ENCODE assay signal across 11 cellular contexts in genomic region chr7:158814637-158815036, GRCh38. TPM values are rescaled to one million over a fixed set of nuclear protein-coding genes. Genes with fewer than 3 reads are reported as not detected.
DNase-seq lines count a peak whose midpoint lies in the region; ATAC-seq and TF ChIP-seq lines count a peak whose summit lies in the region.
"Had no signal": no experiment of that assay in that cellular context is flagged by ENCODE, and none has a peak within 500 bp of the region (broad histone marks: within the 10 kb centered on the region; RNA-seq: fewer than 3 reads in every experiment).

No MANE protein-coding gene starts in this region.

- peak overlapping the region; percentile 92 for H3K27ac Mint-ChIP-seq in activated CD8-positive, alpha-beta memory T cell treated with anti-CD3 and anti-CD28 coated beads, Interleukin-2, amount 10 ng/mL, durations not matched to agents 7 days and 5 days
- H3K27ac Mint-ChIP-seq: dendritic cell treated with granulocyte-macrophage colony-stimulating factor and Interleukin-4, amounts not matched to agents 40 ng/mL and 50 ng/mL, for 4 days had no signal

- no peak for ATAC-seq in left cardiac atrium
- peak; percentile 13 for ATAC-seq in activated CD8-positive, alpha-beta memory T cell treated with anti-CD3 and anti-CD28 coated beads, Interleukin-2, amount 10 ng/mL, durations not matched to agents 7 days and 5 days
- no peak for ATAC-seq in left lung
- no peak for ATAC-seq in upper lobe of left lung (ENCODE audit: low FRiP score in 2 of 2)
- ATAC-seq in lower lobe of right lung = no peak
- ATAC-seq in GM21717 (IDR thresholded peaks at IDR 0.05; ENCODE audit: unreplicated experiment) = no peak

- no peaks in the 10 kb centered on the region for H3K9me3 Mint-ChIP-seq in activated CD8-positive, alpha-beta memory T cell treated with anti-CD3 and anti-CD28 coated beads, Interleukin-2, amount 10 ng/mL, durations not matched to agents 7 days and 5 days (ENCODE audit: low read depth)
- H3K9me3 Mint-ChIP-seq: dendritic cell treated with granulocyte-macrophage colony-stimulating factor and Interleukin-4, amounts not matched to agents 40 ng/mL and 50 ng/mL, for 4 days had no signal

- DNase-seq in right atrium auricular region (ENCODE audit: low spot score) (no peak), left cardiac atrium (no peak), left lung (no peak), upper lobe of left lung (no peak), NCI-H187 (lab: John Stamatoyannopoulos, UW) (no peak), lower lobe of right lung (no peak)
- peak; percentile 68 for DNase-seq in activated CD8-positive, alpha-beta memory T cell treated with anti-CD3 and anti-CD28 coated beads, Interleukin-2, amount 10 ng/mL, durations not matched to agents 7 days and 5 days
- DNase-seq: DMS79, retina had no signal

- peak overlapping the region; percentile 96 to 98 for H3K27ac ChIP-seq in right atrium auricular region
- peak overlapping the region; percentile 8 to 94 for H3K27ac ChIP-seq in left lung
- peak overlapping the region; percentile 3 to 88 (median 23) for H3K27ac ChIP-seq in upper lobe of left lung
- H3K27ac ChIP-seq in lower lobe of right lung = no peak overlapping the region

- no peak for TF ChIP-seq POLR2A in upper lobe of left lung (IDR thresholded peaks at IDR 0.05)

- peaks cover 0 to 91% of the 10 kb centered on the region in 2 donors for H3K4me1 ChIP-seq in right atrium auricular region
- peaks cover 47 to 85% of the 10 kb centered on the region in 2 donors for H3K4me1 ChIP-seq in left lung
- peaks cover 55 to 81% (median 66%) of the 10 kb centered on the region in 4 donors for H3K4me1 ChIP-seq in upper lobe of left lung
- peaks cover 93% of the 10 kb centered on the region for H3K4me1 ChIP-seq in lower lobe of right lung

- TF ChIP-seq CTCF in right atrium auricular region (IDR thresholded peaks at IDR 0.05) (no peak), left lung (IDR thresholded peaks at IDR 0.05) (no peak), upper lobe of left lung (IDR thresholded peaks at IDR 0.05) (no peak), lower lobe of right lung (IDR thresholded peaks at IDR 0.05) (no peak)

- H3K4me3 Mint-ChIP-seq in activated CD8-positive, alpha-beta memory T cell treated with anti-CD3 and anti-CD28 coated beads, Interleukin-2, amount 10 ng/mL, durations not matched to agents 7 days and 5 days = peak overlapping the region; percentile 23
- H3K4me3 Mint-ChIP-seq: dendritic cell treated with granulocyte-macrophage colony-stimulating factor and Interleukin-4, amounts not matched to agents 40 ng/mL and 50 ng/mL, for 4 days had no signal

- H3K9me3 ChIP-seq in right atrium auricular region (no peaks in the 10 kb centered on the region), left lung (no peaks in the 10 kb centered on the region), upper lobe of left lung (no peaks in the 10 kb centered on the region), lower lobe of right lung (no peaks in the 10 kb centered on the region)

- H3K36me3 Mint-ChIP-seq in activated CD8-positive, alpha-beta memory T cell treated with anti-CD3 and anti-CD28 coated beads, Interleukin-2, amount 10 ng/mL, durations not matched to agents 7 days and 5 days = peaks cover 26% of the 10 kb centered on the region

- TF ChIP-seq EP300 in upper lobe of left lung (IDR thresholded peaks at IDR 0.05) = no peak

- no peaks in the 10 kb centered on the region for H3K27me3 ChIP-seq in right atrium auricular region
- H3K27me3 ChIP-seq in left lung = no peaks in the 10 kb centered on the region
- H3K27me3 ChIP-seq in upper lobe of left lung = no peaks in the 10 kb centered on the region
- H3K27me3 ChIP-seq in lower lobe of right lung (ENCODE audit: low read depth) = no peaks in the 10 kb centered on the region

- intact Hi-C loops in left cardiac atrium (cut with DNase I) = loop anchor here in 1 of 2 donors (5.0 kb wide), 1 partner anchor 48 kb away; no protein-coding TSS in a partner anchor
- intact Hi-C loops in left lung (cut with DNase I) = no loop called here
- intact Hi-C loops in lower lobe of right lung (cut with DNase I) = no loop called here

- H3K27me3 Mint-ChIP-seq in activated CD8-positive, alpha-beta memory T cell treated with anti-CD3 and anti-CD28 coated beads, Interleukin-2, amount 10 ng/mL, durations not matched to agents 7 days and 5 days = no peaks in the 10 kb centered on the region
- H3K27me3 Mint-ChIP-seq: dendritic cell treated with granulocyte-macrophage colony-stimulating factor and Interleukin-4, amounts not matched to agents 40 ng/mL and 50 ng/mL, for 4 days had no signal

- H3K36me3 ChIP-seq in right atrium auricular region (no peaks in the 10 kb centered on the region), left lung (peaks cover 0 to 5% of the 10 kb centered on the region in 2 donors), upper lobe of left lung (no peaks in the 10 kb centered on the region), lower lobe of right lung (no peaks in the 10 kb centered on the region)

- 97% methylated on average over 2 of the region's 2 CpGs; no CpG with 5 or more reads in 1 of the 2 donors for WGBS in upper lobe of left lung, 2 donors

- no peak overlapping the region for H3K4me3 ChIP-seq in right atrium auricular region
- no peak overlapping the region for H3K4me3 ChIP-seq in left lung
- H3K4me3 ChIP-seq in upper lobe of left lung = no peak overlapping the region
- no peak overlapping the region for H3K4me3 ChIP-seq in lower lobe of right lung

- CTCF ChIA-PET in activated CD8-positive, alpha-beta memory T cell treated with anti-CD3 and anti-CD28 coated beads, Interleukin-2, amount 10 ng/mL, durations not matched to agents 7 days and 5 days (lab: Charles Lee) = interaction anchor here (0.9 to 1.6 kb wide), 2 partner anchors 13 to 33 kb away, joined by 3 read pairs; no protein-coding TSS in a partner anchor

- H3K4me1 Mint-ChIP-seq in activated CD8-positive, alpha-beta memory T cell treated with anti-CD3 and anti-CD28 coated beads, Interleukin-2, amount 10 ng/mL, durations not matched to agents 7 days and 5 days = peaks cover 96% of the 10 kb centered on the region

RNA-seq across cellular contexts. Expression of gene ESYT2, which starts 14.7 kb away (rescaled TPM):
- 10 to 100 TPM; 60.0 to 75.9 TPM for total RNA-seq in right atrium auricular region
- 10 to 100 TPM; 46.5 to 79.3 TPM for total RNA-seq in left cardiac atrium
- 10 to 100 TPM; 79.8 to 86.0 TPM for total RNA-seq in activated CD8-positive, alpha-beta memory T cell treated with anti-CD3 and anti-CD28 coated beads, Interleukin-2, amount 10 ng/mL, durations not matched to agents 7 days and 5 days
- total RNA-seq in left lung = 10 to 100 TPM; 69.7 to 75.7 TPM
- 100 to 1,000 TPM in 2 of 6 donors, 10 to 100 TPM in 4; 60.7 to 115 (median 74.7) TPM for total RNA-seq in upper lobe of left lung
- 55.5 TPM for total RNA-seq in lower lobe of right lung

RNA-seq across cellular contexts. Expression of gene DYNC2I1, which starts 41.7 kb away (rescaled TPM):
- total RNA-seq in right atrium auricular region (10 to 100 TPM; 13.8 to 18.1 TPM), left cardiac atrium (10 to 100 TPM; 22.0 to 33.5 TPM), left lung (10 to 100 TPM; 10.8 to 17.3 TPM), upper lobe of left lung (10 to 100 TPM; 17.7 to 61.8 (median 27.3) TPM), lower lobe of right lung (22.4 TPM)
- total RNA-seq in activated CD8-positive, alpha-beta memory T cell treated with anti-CD3 and anti-CD28 coated beads, Interleukin-2, amount 10 ng/mL, durations not matched to agents 7 days and 5 days = 10 to 100 TPM; 10.7 to 15.6 TPM
